In the genomic region with DNA sequence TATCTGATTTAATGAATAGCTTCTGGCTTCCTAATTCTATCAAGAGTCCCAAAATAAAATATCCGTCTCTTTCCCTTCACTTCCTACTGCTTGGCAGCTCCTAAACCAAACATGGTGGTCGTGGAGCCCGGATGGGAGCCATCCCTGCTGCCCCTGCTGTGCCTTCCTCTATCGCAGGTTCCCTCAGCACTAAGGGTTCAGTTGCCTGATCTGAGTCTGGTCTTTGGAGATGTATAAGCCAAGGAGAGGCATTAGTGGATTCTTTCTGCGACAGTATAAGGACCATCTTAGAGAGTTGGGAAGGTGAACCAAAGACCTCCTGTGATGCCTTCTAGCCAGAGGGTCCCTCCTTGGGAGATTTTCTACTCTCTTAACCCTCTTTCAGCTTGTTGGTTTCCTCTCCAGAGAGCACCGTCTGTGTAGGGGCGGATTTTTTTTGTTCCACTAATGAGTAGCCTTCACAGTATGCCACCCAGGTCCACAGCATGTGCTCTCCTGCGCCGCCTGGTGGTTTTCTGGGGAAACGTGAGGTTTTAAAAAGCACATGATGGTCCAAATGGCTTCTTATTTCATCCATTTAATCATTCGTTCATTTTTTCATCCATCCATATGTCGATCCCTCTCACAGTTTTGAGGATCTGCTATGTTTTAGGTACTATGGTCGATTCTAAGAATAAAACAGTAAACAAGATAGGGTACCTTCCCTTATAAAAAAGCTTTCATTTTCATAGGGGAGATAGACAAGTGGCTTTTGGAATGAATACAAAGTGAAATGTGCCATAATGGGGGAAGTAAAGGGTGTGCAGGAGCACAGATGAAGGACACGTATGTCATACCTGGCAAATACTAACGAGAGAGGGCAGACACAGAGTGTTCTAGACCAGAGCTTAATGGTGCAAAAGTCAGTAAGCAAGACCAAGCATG, we compare ENCODE assay signal across 8 cellular contexts.
DNase-seq lines count a peak whose midpoint lies in the region; ATAC-seq, FAIRE-seq and TF ChIP-seq lines count a peak whose summit lies in the region.

No MANE protein-coding gene starts in this region.

- no peak overlapping the region for H4K8ac ChIP-seq in H1 (ENCODE audit: extremely low read depth, insufficient read depth, low read length)

- no peak for DNase-seq in AG04449 (ENCODE audit: low read depth, low spot score)
- peak; percentile 49 for DNase-seq in GM12891 (ENCODE audit: insufficient read length, low spot score)
- DNase-seq in NCI-H2029 treated with DMSO at 0.1 percent for 48 hours (lab: John Stamatoyannopoulos, UW) = peak; percentile 2
- DNase-seq in H1 (ENCODE audit: low read depth in 1 of 2, low spot score in 2 of 2) = peak; percentile 53 to 92
- DNase-seq in lung microvascular endothelial cell (ENCODE audit: low read depth in 2 of 2) = peak; percentile 51 to 75

- H3K56ac ChIP-seq in H1 (replicated peaks; ENCODE audit: insufficient read length, low read depth, low read length) = no peak overlapping the region

- no peak overlapping the region for H4K5ac ChIP-seq in H1 (ENCODE audit: insufficient read length, low read depth, low read length)

- no peaks in the 10 kb centered on the region; a peak in 1 of 7 replicates for H3K27me3 ChIP-seq in H1 (replicated peaks in 1 of 4; ENCODE audit: control insufficient read depth in 3 of 4, extremely low read depth in 1 of 4, insufficient read depth in 3 of 4, low read length in 3 of 4)

- H2BK12ac ChIP-seq in H1 (ENCODE audit: low read depth, low read length) = no peak overlapping the region

- H2AK5ac ChIP-seq in H1 (ENCODE audit: low read depth, low read length) = 0 out of 2 replicates have a peak overlapping the region, but pooled peaks have one; percentile 7

- no peaks in the 10 kb centered on the region for H4K20me1 ChIP-seq in H1 (replicated peaks in 1 of 2; ENCODE audit: control insufficient read depth in 1 of 2, insufficient read depth in 2 of 2, low read length in 2 of 2)

- no peak overlapping the region for H3K4ac ChIP-seq in H1 (replicated peaks; ENCODE audit: insufficient read length, low read depth, low read length)

- peak overlapping the region; percentile 95 for H2AFZ ChIP-seq in H1 (ENCODE audit: low read length)

- H3K36me3 ChIP-seq in H1 (ENCODE audit: control insufficient read depth in 2 of 4, insufficient read depth in 4 of 4, low read length in 3 of 4) = no peaks in the 10 kb centered on the region

- CTCF ChIA-PET in AG04449 (lab: Yijun Ruan, JAX) = interaction anchor here (0.6 to 11.9 kb wide), 49 partner anchors 8 to 382 kb away, joined by 3 to 320 read pairs (median 5); a partner anchor contains a TSS
- CTCF ChIA-PET in H1 (lab: Charles Lee; ENCODE audit: partially characterized antibody) = interaction anchor here (0.6 to 11.9 kb wide), 65 partner anchors 8 to 1562 kb away, joined by 3 to 278 read pairs (median 5); a partner anchor contains a TSS

- H4K91ac ChIP-seq in H1 (replicated peaks; ENCODE audit: insufficient read length, low read length) = no peak overlapping the region

- H3K27me3 Mint-ChIP-seq in stimulated activated memory B cell treated with anti-CD40 and anti-IgM and Interleukin-4, amounts not matched to agents 10 μg/mL and 1 μg/mL and 100 μg/mL, for 72 hours = peaks cover 6% of the 10 kb centered on the region

- no peaks in the 10 kb centered on the region for H3K9me3 ChIP-seq in H1 (ENCODE audit: insufficient read depth in 2 of 2, low read depth in 1 of 2, low read length in 1 of 2)

- peak; percentile 47 for FAIRE-seq in GM12891 (lab: Jason Lieb, UNC)
- FAIRE-seq in H1 (lab: Jason Lieb, UNC) = peak; percentile 72

- H3K79me2 ChIP-seq in H1 (ENCODE audit: control insufficient read depth in 1 of 2, insufficient read depth in 2 of 2, low read length in 2 of 2) = no peaks in the 10 kb centered on the region

- H3K9me3 Mint-ChIP-seq in stimulated activated memory B cell treated with anti-CD40 and anti-IgM and Interleukin-4, amounts not matched to agents 10 μg/mL and 1 μg/mL and 100 μg/mL, for 72 hours = no peaks in the 10 kb centered on the region

- peak; percentile 83 to 88 for TF ChIP-seq RAD21 in H1 (IDR thresholded peaks at IDR 0.05 in 1 of 2, conservative IDR thresholded peaks at IDR 0.05 in 1 of 2; ENCODE audit: low read depth in 2 of 2, low read length in 2 of 2)

- TF ChIP-seq POLR2A in GM12891 (IDR thresholded peaks at IDR 0.05; ENCODE audit: low read depth, low read length) (no peak), H1 (IDR thresholded peaks at IDR 0.05; ENCODE audit: control extremely low read depth in 1 of 2, low read depth in 2 of 2, low read length in 2 of 2) (no peak)

- H2BK120ac ChIP-seq in H1 (replicated peaks; ENCODE audit: low read depth, low read length) = no peak overlapping the region

- H2BK15ac ChIP-seq in H1 (ENCODE audit: low read length) = no peak overlapping the region; the same call in 1 of the 2 replicates

- no peak overlapping the region for H2BK5ac ChIP-seq in H1 (ENCODE audit: low read depth, low read length)

- H3K14ac ChIP-seq in H1 (ENCODE audit: insufficient read length) = no peak overlapping the region

- no peak overlapping the region for H2BK20ac ChIP-seq in H1 (ENCODE audit: low read length)

- no peaks in the 10 kb centered on the region for H3K4me1 Mint-ChIP-seq in stimulated activated memory B cell treated with anti-CD40 and anti-IgM and Interleukin-4, amounts not matched to agents 10 μg/mL and 1 μg/mL and 100 μg/mL, for 72 hours

- no peak overlapping the region for H3K4me3 Mint-ChIP-seq in stimulated activated memory B cell treated with anti-CD40 and anti-IgM and Interleukin-4, amounts not matched to agents 10 μg/mL and 1 μg/mL and 100 μg/mL, for 72 hours

- H3K4me3 ChIP-seq in AG04449 (ENCODE audit: low read depth, low read length) (no peak overlapping the region), WI38 (ENCODE audit: low read depth, low read length) (no peak overlapping the region), H1 (ENCODE audit: extremely low read depth in 1 of 4, insufficient read depth in 2 of 4, low read depth in 3 of 4, low read length in 4 of 4) (no peak overlapping the region)

- H3K27ac ChIP-seq in H1 (ENCODE audit: low read depth, low read length) = no peak overlapping the region

- H3K4me2 ChIP-seq in H1 (ENCODE audit: insufficient read depth in 1 of 2, low read depth in 2 of 2, low read length in 2 of 2) = peak overlapping the region in 1 of 2 experiments; percentile 5; a peak in 1 of 4 replicates

- no peaks in the 10 kb centered on the region for H3K23me2 ChIP-seq in H1 (ENCODE audit: low read depth, low read length)

- H3K23ac ChIP-seq in H1 (ENCODE audit: insufficient read length) = no peak overlapping the region

- no peak overlapping the region for H3K9ac ChIP-seq in H1 (replicated peaks in 1 of 4; ENCODE audit: extremely low read depth in 1 of 4, low read depth in 3 of 4, low read length in 3 of 4)

- no peak overlapping the region for H3K27ac Mint-ChIP-seq in stimulated activated memory B cell treated with anti-CD40 and anti-IgM and Interleukin-4, amounts not matched to agents 10 μg/mL and 1 μg/mL and 100 μg/mL, for 72 hours

- peak; percentile 60 for ATAC-seq in stimulated activated memory B cell treated with anti-CD40 and anti-IgM and Interleukin-4, amounts not matched to agents 10 μg/mL and 1 μg/mL and 100 μg/mL, for 72 hours
- no peak for ATAC-seq in GM21447 (IDR thresholded peaks at IDR 0.05; ENCODE audit: unreplicated experiment)

- no peak for TF ChIP-seq EP300 in H1 (IDR thresholded peaks at IDR 0.05; ENCODE audit: borderline replicate concordance in 1 of 2, low read depth in 2 of 2, low read length in 2 of 2)

- no peaks in the 10 kb centered on the region for H3K79me1 ChIP-seq in H1 (ENCODE audit: low read depth, low read length)

- no peaks in the 10 kb centered on the region for H3K36me3 Mint-ChIP-seq in stimulated activated memory B cell treated with anti-CD40 and anti-IgM and Interleukin-4, amounts not matched to agents 10 μg/mL and 1 μg/mL and 100 μg/mL, for 72 hours

- POLR2A ChIA-PET in AG04449 (lab: Yijun Ruan, JAX) = no interaction called here
- POLR2A ChIA-PET in H1 (lab: Charles Lee; ENCODE audit: partially characterized antibody) = interaction anchor here (1.5 to 2.0 kb wide), 4 partner anchors 17 to 114 kb away, joined by 4 to 10 read pairs (median 4); no protein-coding TSS in a partner anchor

- no peak overlapping the region for H3K18ac ChIP-seq in H1 (ENCODE audit: extremely low read depth, low read length)

- TF ChIP-seq CTCF in AG04449 (IDR thresholded peaks at IDR 0.05; ENCODE audit: insufficient read depth, low read length, missing control alignments) (peak; percentile 78), WI38 (IDR thresholded peaks at IDR 0.05; ENCODE audit: low read depth, low read length) (peak; percentile 94), H1 (IDR thresholded peaks at IDR 0.05; ENCODE audit: control extremely low read depth in 1 of 3, insufficient read depth in 1 of 3, low read depth in 1 of 3, low read length in 3 of 3) (peak; percentile 78 to 94 (median 93))

- 33% methylated on average over 15 of the region's 15 CpGs; no CpG with 5 or more reads in 1 of the 2 experiments for WGBS in H1 (ENCODE audit: extremely low coverage in 1 of 2, insufficient coverage in 1 of 2, insufficient read length in 1 of 2, insufficient replicate concordance in 2 of 2, low coverage in 1 of 2, low lambda C conversion rate in 2 of 2, missing lambda C conversion rate in 1 of 2), 2 experiments

- peaks cover 0 to 3% (median 2%) of the 10 kb centered on the region in 4 experiments; a peak in 2 of 7 replicates for H3K4me1 ChIP-seq in H1 (replicated peaks in 1 of 4; ENCODE audit: control insufficient read depth in 3 of 4, insufficient read depth in 4 of 4, low read length in 3 of 4)

TF ChIP-seq in GM12891, 5 proteins besides CTCF, POLR2A, EP300 and RAD21:
- TF ChIP-seq PAX5 (IDR thresholded peaks at IDR 0.05; ENCODE audit: insufficient read depth, low read length, severe bottlenecking) (no peak), TAF1 (IDR thresholded peaks at IDR 0.05; ENCODE audit: low read depth, low read length) (no peak), POLR2AphosphoS5 (IDR thresholded peaks at IDR 0.05; ENCODE audit: low read depth, low read length) (no peak), SPI1 (IDR thresholded peaks at IDR 0.05; ENCODE audit: low read depth, low read length) (no peak), POU2F2 (IDR thresholded peaks at IDR 0.05; ENCODE audit: low read depth, low read length) (no peak)

TF ChIP-seq in H1, 55 proteins besides CTCF, POLR2A, EP300 and RAD21 (continues in another document):
- TF ChIP-seq BACH1 (IDR thresholded peaks at IDR 0.05; ENCODE audit: low read length) (peak; percentile 29; the same call in 1 of the 2 replicates), ZNF274 (IDR thresholded peaks at IDR 0.05; ENCODE audit: borderline replicate concordance, extremely low read depth, low read length) (no peak), CREB1 (IDR thresholded peaks at IDR 0.05) (no peak), RNF2 (IDR thresholded peaks at IDR 0.05; ENCODE audit: borderline replicate concordance, low read depth, low read length, missing control alignments, poor library complexity, severe bottlenecking) (no peak), GTF2F1 (IDR thresholded peaks at IDR 0.05; ENCODE audit: borderline replicate concordance, low read depth, low read length) (no peak), SP1 (IDR thresholded peaks at IDR 0.05; ENCODE audit: low read depth, low read length) (no peak), MAFK (IDR thresholded peaks at IDR 0.05; ENCODE audit: low read depth, low read length) (no peak), JUN (IDR thresholded peaks at IDR 0.05; ENCODE audit: low read depth, low read length) (no peak), KDM5A (IDR thresholded peaks at IDR 0.05; ENCODE audit: low read length) (no peak)
